Comparison of ENCODE assay signal across 12 cellular contexts in genomic region chr12:75892779-75893408, GRCh38.
DNase-seq lines count a peak whose midpoint lies in the region; ATAC-seq and TF ChIP-seq lines count a peak whose summit lies in the region.
"Had no signal": no experiment of that assay in that cellular context is flagged by ENCODE, and none has a peak within 500 bp of the region (broad histone marks: within the 10 kb centered on the region; RNA-seq: fewer than 3 reads in every experiment).

No MANE protein-coding gene starts in this region.

- no peak overlapping the region; the same call in 1 of the 2 replicates for H3K27ac ChIP-seq in HUES6 (ENCODE audit: low read depth, low read length)
- no peak overlapping the region for H3K27ac ChIP-seq in adrenal gland
- H3K27ac ChIP-seq in colonic mucosa = no peak overlapping the region
- H3K27ac ChIP-seq: transverse colon had no signal

- ATAC-seq in GM19463 (IDR thresholded peaks at IDR 0.05; ENCODE audit: unreplicated experiment) (no peak), GM21423 (IDR thresholded peaks at IDR 0.05; ENCODE audit: unreplicated experiment) (no peak)
- ATAC-seq: naive thymus-derived CD4-positive, alpha-beta T cell had no signal

- WGBS in adrenal gland, 4 donors = 48 to 68% (median 53%) methylated on average over 5 of the region's 5 CpGs

- H3K27me3 ChIP-seq in HUES6 (ENCODE audit: control insufficient read depth, insufficient read depth, low read length) = no peaks in the 10 kb centered on the region
- no peaks in the 10 kb centered on the region for H3K27me3 ChIP-seq in adrenal gland
- no peaks in the 10 kb centered on the region for H3K27me3 ChIP-seq in colonic mucosa
- H3K27me3 ChIP-seq: transverse colon had no signal

- no peaks in the 10 kb centered on the region for H3K36me3 ChIP-seq in HUES6 (ENCODE audit: control insufficient read depth, insufficient read depth, low read length)
- no peaks in the 10 kb centered on the region for H3K36me3 ChIP-seq in adrenal gland (replicated peaks in 1 of 2)
- no peaks in the 10 kb centered on the region for H3K36me3 ChIP-seq in colonic mucosa
- H3K36me3 ChIP-seq: transverse colon had no signal

- H3K9ac ChIP-seq in HUES6 (ENCODE audit: low read length) = peak overlapping the region; percentile 45
- no peak overlapping the region for H3K9ac ChIP-seq in colonic mucosa (ENCODE audit: low read depth in 2 of 2, low read length in 2 of 2)

- no peak for TF ChIP-seq POLR2A in adrenal gland (IDR thresholded peaks at IDR 0.05)

- no peak for TF ChIP-seq CTCF in AG09319 (IDR thresholded peaks at IDR 0.05; ENCODE audit: low read depth, low read length)
- TF ChIP-seq CTCF in adrenal gland (IDR thresholded peaks at IDR 0.05) = no peak
- no peak for TF ChIP-seq CTCF in colonic mucosa (IDR thresholded peaks at IDR 0.05)

- peak; percentile 18 for DNase-seq in AG09319 (ENCODE audit: extremely low read depth, low read depth)
- DNase-seq in adrenal gland = peak in 6 of 7 donors; percentile 20 to 64 (median 49)
- DNase-seq in iris pigment epithelial cell (ENCODE audit: low read depth) = peak; percentile 94
- no peak for DNase-seq in colonic mucosa
- no peak for DNase-seq in effector CD8-positive, alpha-beta T cell (lab: John Stamatoyannopoulos, UW)
- DNase-seq: AML-193; naive thymus-derived CD4-positive, alpha-beta T cell; NCI-H2081 treated with DMSO at 0.1 percent for 48 hours; transverse colon had no signal

- H3K4me3 ChIP-seq in HUES6 (ENCODE audit: low read depth, low read length) = no peak overlapping the region
- no peak overlapping the region for H3K4me3 ChIP-seq in adrenal gland
- H3K4me3 ChIP-seq in colonic mucosa = no peak overlapping the region
- H3K4me3 ChIP-seq: transverse colon had no signal

- H3K4me1 ChIP-seq in HUES6 (ENCODE audit: control insufficient read depth, insufficient read depth, low read length) = peaks cover 34% of the 10 kb centered on the region
- peaks cover 0 to 7% of the 10 kb centered on the region in 2 donors for H3K4me1 ChIP-seq in adrenal gland (replicated peaks in 1 of 2)
- no peaks in the 10 kb centered on the region for H3K4me1 ChIP-seq in colonic mucosa
- H3K4me1 ChIP-seq: transverse colon had no signal

- H3K9me3 ChIP-seq in HUES6 (ENCODE audit: control insufficient read depth, insufficient read depth, low read depth, low read length) = no peaks in the 10 kb centered on the region
- no peaks in the 10 kb centered on the region for H3K9me3 ChIP-seq in adrenal gland (replicated peaks in 1 of 3)
- no peaks in the 10 kb centered on the region for H3K9me3 ChIP-seq in colonic mucosa
- H3K9me3 ChIP-seq: transverse colon had no signal

- intact Hi-C loops in adrenal gland (cut with DNase I) = no loop called here
- intact Hi-C loops in colonic mucosa (cut with DNase I) = no loop called here

Comparison
In these comparisons a context has a peak if more than half of its experiments do, and no peak if none do; other contexts are left out.
1. DNase-seq: peak in AG09319 (single experiment), adrenal gland (6 of 7) and iris pigment epithelial cell (single experiment); none in colonic mucosa (single experiment) and effector CD8-positive, alpha-beta T cell (single experiment).